ENCODE assay signal across 22 cellular contexts in genomic region chr2:217844696-217845095, GRCh38.
"Had no signal": no experiment of that assay in that cellular context is flagged by ENCODE, and none has a peak within 500 bp of the region (broad histone marks: within the 10 kb centered on the region; RNA-seq: fewer than 3 reads in every experiment).

No MANE protein-coding gene starts in this region.

- H3K27me3 ChIP-seq: body of pancreas, dorsolateral prefrontal cortex, ovary, right atrium auricular region, suprapubic skin, transverse colon had no signal

- DNase-seq: activated CD4-positive, alpha-beta T cell treated with anti-CD3 and anti-CD28 coated beads for 36 hours; activated CD4-positive, CD25-positive, alpha-beta regulatory T cell; activated naive CD4-positive, alpha-beta T cell treated with Interleukin-2 at 50 U/mL for 16 hours; activated T-cell treated with anti-CD3 and anti-CD28 coated beads for 4 hours; activated T-cell treated with anti-CD3 and anti-CD28 coated beads, Interleukin-2, amount 50 U/mL, for 72 hours; anterior cingulate cortex; body of pancreas; cerebellar nuclear complex; dorsolateral prefrontal cortex; effector memory CD4-positive, alpha-beta T cell; islet precursor cell; naive thymus-derived CD4-positive, alpha-beta T cell; ovary; stimulated activated CD4-positive, alpha-beta T cell treated with anti-CD3 and anti-CD28 coated beads, Interleukin-4, amount 100 ng/mL, for 24 hours; T-helper 1 cell; transverse colon had no signal

- H3K4me3 ChIP-seq: body of pancreas, dorsolateral prefrontal cortex, ovary, prostate gland, right atrium auricular region, skin epidermis, suprapubic skin, transverse colon had no signal

- FAIRE-seq: urothelium cell line had no signal

- H3K27ac ChIP-seq: body of pancreas, dorsolateral prefrontal cortex, ovary, prostate gland, suprapubic skin had no signal

- H3K9me3 ChIP-seq: body of pancreas, ovary, prostate gland, right atrium auricular region, suprapubic skin, transverse colon had no signal

- ATAC-seq: activated CD4-positive, alpha-beta T cell treated with anti-CD3 and anti-CD28 coated beads for 36 hours; activated T-cell treated with anti-CD3 and anti-CD28 coated beads, Interleukin-2, amount 50 U/mL, for 72 hours; body of pancreas; naive thymus-derived CD4-positive, alpha-beta T cell; stimulated activated effector memory CD8-positive, alpha-beta T cell treated with anti-CD3 and anti-CD28 coated beads, Interleukin-12 subunit alpha, Interleukin-12 subunit beta, amount 100 ng/mL, for 72 hours had no signal
